Comparison of ENCODE assay signal across 14 cellular contexts in the genomic region with DNA sequence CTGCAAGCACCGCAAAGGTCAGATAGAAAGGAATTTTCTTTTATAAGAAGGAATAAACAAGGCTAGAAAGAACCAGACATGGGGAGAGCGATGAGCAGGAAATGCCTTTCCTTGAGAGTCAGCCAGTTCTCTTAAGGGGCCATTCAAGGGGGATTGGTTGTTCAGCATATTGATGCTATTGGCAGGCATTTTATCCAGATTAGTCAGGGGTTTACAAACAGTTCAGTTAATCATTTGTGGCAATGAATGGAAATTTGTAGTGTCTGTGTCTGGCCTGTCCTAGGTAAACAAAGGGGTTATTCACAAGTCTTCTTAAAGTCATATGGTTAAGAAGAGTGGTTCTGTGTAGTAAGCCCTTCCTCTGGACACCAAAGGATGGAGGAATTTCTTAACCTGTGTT.
DNase-seq lines count a peak whose midpoint lies in the region; ATAC-seq and TF ChIP-seq lines count a peak whose summit lies in the region.
"Had no signal": no experiment of that assay in that cellular context is flagged by ENCODE, and none has a peak within 500 bp of the region (broad histone marks: within the 10 kb centered on the region; RNA-seq: fewer than 3 reads in every experiment).

No MANE protein-coding gene starts in this region.

- no peaks in the 10 kb centered on the region for H3K4me1 ChIP-seq in A673 (ENCODE audit: insufficient read depth, low read length, poor library complexity, severe bottlenecking)

- no peak overlapping the region for H3K27ac ChIP-seq in A673 (ENCODE audit: low read depth, low read length, poor library complexity, severe bottlenecking)

- H3K4me3 Mint-ChIP-seq in WTC11, result no peak overlapping the region
- H3K4me3 Mint-ChIP-seq: naive B cell; stimulated activated effector memory CD8-positive, alpha-beta T cell treated with anti-CD3 and anti-CD28 coated beads, Interleukin-12 subunit alpha, Interleukin-12 subunit beta, amount 100 ng/mL, for 72 hours had no signal

- CTCF ChIA-PET in A673 (lab: Charles Lee), result no interaction called here
- CTCF ChIA-PET in WTC11 (lab: Charles Lee), result no interaction called here

- TF ChIP-seq CTCF in A673 (conservative IDR thresholded peaks at IDR 0.05; ENCODE audit: low read depth, low read length) (no peak), astrocyte of the cerebellum (IDR thresholded peaks at IDR 0.05; ENCODE audit: low read depth, low read length, missing control alignments) (no peak), GM13976 (IDR thresholded peaks at IDR 0.05; ENCODE audit: borderline replicate concordance, control extremely low read depth, extremely low read depth, insufficient read depth, missing control alignments) (no peak), WTC11 (IDR thresholded peaks at IDR 0.05) (no peak)

- no peaks in the 10 kb centered on the region for H3K27me3 ChIP-seq in A673 (replicated peaks; ENCODE audit: insufficient read depth, low read depth, low read length, poor library complexity)

- no peaks in the 10 kb centered on the region for H3K36me3 Mint-ChIP-seq in WTC11
- H3K36me3 Mint-ChIP-seq: naive B cell; stimulated activated effector memory CD8-positive, alpha-beta T cell treated with anti-CD3 and anti-CD28 coated beads, Interleukin-12 subunit alpha, Interleukin-12 subunit beta, amount 100 ng/mL, for 72 hours had no signal

- H3K4me3 ChIP-seq in A673 (ENCODE audit: low read depth, low read length, poor library complexity, severe bottlenecking), result no peak overlapping the region
- no peak overlapping the region for H3K4me3 ChIP-seq in astrocyte of the cerebellum (ENCODE audit: low read depth, low read length)

- peak; percentile 48 for DNase-seq in A673 (ENCODE audit: low spot score)
- peak; percentile 32 for DNase-seq in HPDE6-E6E7 (ENCODE audit: extremely low spot score)
- peak; percentile 35 for DNase-seq in astrocyte of the cerebellum (ENCODE audit: low read depth)
- peak; percentile 86 for DNase-seq in islet precursor cell
- no peak for DNase-seq in GM13976 (ENCODE audit: low spot score)
- no peak for DNase-seq in WTC11 (ENCODE audit: low spot score)
- DNase-seq: activated CD4-positive, CD25-positive, alpha-beta regulatory T cell treated with anti-CD3 and anti-CD28 coated beads, Interleukin-2, amount 50 U/mL, for 72 hours; activated effector memory CD4-positive, alpha-beta T cell treated with Interleukin-2 at 50 U/mL for 16 hours; C1 segment of cervical spinal cord; naive B cell; NCI-H2227 treated with DMSO at 0.1 percent for 48 hours had no signal

- in situ Hi-C loops in astrocyte of the cerebellum (cut with HindIII; ENCODE audit: low sequenced_read_pairs) (no loop called here), GM13976 (cut with MboI; ENCODE audit: low sequenced_read_pairs, unreplicated experiment) (no loop called here)

- POLR2A ChIA-PET in A673 (lab: Charles Lee; ENCODE audit: low non-redundant PET) (no interaction called here), WTC11 (lab: Charles Lee) (no interaction called here)

- ATAC-seq in HG02571 (IDR thresholded peaks at IDR 0.05; ENCODE audit: unreplicated experiment) (no peak), WTC11 (no peak), HG03097 (IDR thresholded peaks at IDR 0.05; ENCODE audit: low FRiP score, unreplicated experiment) (no peak)
- ATAC-seq: stimulated activated effector memory CD8-positive, alpha-beta T cell treated with anti-CD3 and anti-CD28 coated beads, Interleukin-12 subunit alpha, Interleukin-12 subunit beta, amount 100 ng/mL, for 72 hours had no signal

- H3K36me3 ChIP-seq in A673 (ENCODE audit: insufficient read depth, low read length, poor library complexity, severe bottlenecking), result no peaks in the 10 kb centered on the region

- H3K9me3 Mint-ChIP-seq in WTC11, result no peaks in the 10 kb centered on the region
- H3K9me3 Mint-ChIP-seq: stimulated activated effector memory CD8-positive, alpha-beta T cell treated with anti-CD3 and anti-CD28 coated beads, Interleukin-12 subunit alpha, Interleukin-12 subunit beta, amount 100 ng/mL, for 72 hours had no signal

- H3K27me3 Mint-ChIP-seq in WTC11 (ENCODE audit: low read depth), result no peaks in the 10 kb centered on the region

- no peaks in the 10 kb centered on the region for H3K9me3 ChIP-seq in A673 (ENCODE audit: low read depth, low read length, poor library complexity, severe bottlenecking)

- peaks cover 13% of the 10 kb centered on the region for H3K4me1 Mint-ChIP-seq in WTC11
- H3K4me1 Mint-ChIP-seq: naive B cell; stimulated activated effector memory CD8-positive, alpha-beta T cell treated with anti-CD3 and anti-CD28 coated beads, Interleukin-12 subunit alpha, Interleukin-12 subunit beta, amount 100 ng/mL, for 72 hours had no signal

- no peak overlapping the region for H3K27ac Mint-ChIP-seq in WTC11
- H3K27ac Mint-ChIP-seq: naive B cell; stimulated activated effector memory CD8-positive, alpha-beta T cell treated with anti-CD3 and anti-CD28 coated beads, Interleukin-12 subunit alpha, Interleukin-12 subunit beta, amount 100 ng/mL, for 72 hours had no signal

- intact Hi-C loops in A673 (cut with micrococcal nuclease; ENCODE audit: unreplicated experiment), result no loop called here

- BruUV-seq in A673 (replicated peaks; lab: Mats Ljungman, UMichigan), result no TSS peak

TF ChIP-seq in WTC11, 78 proteins besides CTCF, POLR2A, EP300 and RAD21 (continues in another document):
- TF ChIP-seq RORB (CRISPR knock-in tag; IDR thresholded peaks at IDR 0.05) (no peak), GABPB1 (CRISPR knock-in tag; IDR thresholded peaks at IDR 0.05) (no peak), NR3C1 (CRISPR knock-in tag; conservative IDR thresholded peaks at IDR 0.05; ENCODE audit: low read depth) (no peak), RELA (CRISPR knock-in tag; IDR thresholded peaks at IDR 0.05; ENCODE audit: borderline replicate concordance) (no peak), FOXK1 (CRISPR knock-in tag; IDR thresholded peaks at IDR 0.05) (no peak), CDX4 (CRISPR knock-in tag; IDR thresholded peaks at IDR 0.05; ENCODE audit: borderline replicate concordance) (no peak), TP53 (CRISPR knock-in tag; IDR thresholded peaks at IDR 0.05) (no peak), ZSCAN18 (CRISPR knock-in tag; IDR thresholded peaks at IDR 0.05) (no peak), ATF1 (CRISPR knock-in tag; IDR thresholded peaks at IDR 0.05) (no peak), ZNF423 (CRISPR knock-in tag; IDR thresholded peaks at IDR 0.05) (no peak)
- TF ChIP-seq, protein P1, sequence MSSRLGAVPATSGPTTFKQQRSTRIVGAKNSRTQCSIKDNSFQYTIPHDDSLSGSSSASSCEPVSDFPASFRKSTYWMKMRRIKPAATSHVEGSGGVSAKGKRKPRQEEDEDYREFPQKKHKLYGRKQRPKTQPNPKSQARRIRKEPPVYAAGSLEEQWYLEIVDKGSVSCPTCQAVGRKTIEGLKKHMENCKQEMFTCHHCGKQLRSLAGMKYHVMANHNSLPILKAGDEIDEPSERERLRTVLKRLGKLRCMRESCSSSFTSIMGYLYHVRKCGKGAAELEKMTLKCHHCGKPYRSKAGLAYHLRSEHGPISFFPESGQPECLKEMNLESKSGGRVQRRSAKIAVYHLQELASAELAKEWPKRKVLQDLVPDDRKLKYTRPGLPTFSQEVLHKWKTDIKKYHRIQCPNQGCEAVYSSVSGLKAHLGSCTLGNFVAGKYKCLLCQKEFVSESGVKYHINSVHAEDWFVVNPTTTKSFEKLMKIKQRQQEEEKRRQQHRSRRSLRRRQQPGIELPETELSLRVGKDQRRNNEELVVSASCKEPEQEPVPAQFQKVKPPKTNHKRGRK (CRISPR knock-in tag; IDR thresholded peaks at IDR 0.05; ENCODE audit: borderline replicate concordance), result no peak
- TF ChIP-seq, protein P2, sequence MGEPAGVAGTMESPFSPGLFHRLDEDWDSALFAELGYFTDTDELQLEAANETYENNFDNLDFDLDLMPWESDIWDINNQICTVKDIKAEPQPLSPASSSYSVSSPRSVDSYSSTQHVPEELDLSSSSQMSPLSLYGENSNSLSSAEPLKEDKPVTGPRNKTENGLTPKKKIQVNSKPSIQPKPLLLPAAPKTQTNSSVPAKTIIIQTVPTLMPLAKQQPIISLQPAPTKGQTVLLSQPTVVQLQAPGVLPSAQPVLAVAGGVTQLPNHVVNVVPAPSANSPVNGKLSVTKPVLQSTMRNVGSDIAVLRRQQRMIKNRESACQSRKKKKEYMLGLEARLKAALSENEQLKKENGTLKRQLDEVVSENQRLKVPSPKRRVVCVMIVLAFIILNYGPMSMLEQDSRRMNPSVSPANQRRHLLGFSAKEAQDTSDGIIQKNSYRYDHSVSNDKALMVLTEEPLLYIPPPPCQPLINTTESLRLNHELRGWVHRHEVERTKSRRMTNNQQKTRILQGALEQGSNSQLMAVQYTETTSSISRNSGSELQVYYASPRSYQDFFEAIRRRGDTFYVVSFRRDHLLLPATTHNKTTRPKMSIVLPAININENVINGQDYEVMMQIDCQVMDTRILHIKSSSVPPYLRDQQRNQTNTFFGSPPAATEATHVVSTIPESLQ (CRISPR knock-in tag; IDR thresholded peaks at IDR 0.05), result no peak

Comparison
In these comparisons a context has a peak if more than half of its experiments do, and no peak if none do; other contexts are left out.
1. DNase-seq: peak in A673 (single experiment), HPDE6-E6E7 (single experiment), astrocyte of the cerebellum (single experiment) and islet precursor cell (single experiment); none in GM13976 (single experiment) and WTC11 (single experiment).